1 cellular context compared by ENCODE assay signal in the genomic region with DNA sequence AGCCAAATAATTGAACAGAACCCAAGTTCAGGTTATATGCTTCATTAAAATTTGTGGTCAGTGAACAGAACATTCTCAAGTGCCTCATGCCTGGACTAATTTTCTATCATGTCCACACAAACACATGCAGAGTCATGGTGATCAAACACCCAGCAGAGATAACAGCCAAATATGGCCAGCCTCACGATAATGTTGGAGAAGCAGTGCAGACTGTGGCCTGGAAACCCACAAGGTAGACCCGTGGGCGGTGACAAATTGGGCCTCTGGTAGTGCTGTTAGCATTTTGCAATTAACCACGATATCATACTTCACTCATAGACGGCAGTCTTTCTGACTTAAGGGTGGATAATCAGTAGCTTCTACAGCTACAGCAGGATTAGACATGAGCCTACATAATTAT.
TF ChIP-seq lines count a peak whose summit lies in the region.

No MANE protein-coding gene starts in this region.

TF ChIP-seq in K562, 482 proteins besides CTCF, POLR2A, EP300 and RAD21 (continued from another document and continues in another):
- TF ChIP-seq, protein P1, sequence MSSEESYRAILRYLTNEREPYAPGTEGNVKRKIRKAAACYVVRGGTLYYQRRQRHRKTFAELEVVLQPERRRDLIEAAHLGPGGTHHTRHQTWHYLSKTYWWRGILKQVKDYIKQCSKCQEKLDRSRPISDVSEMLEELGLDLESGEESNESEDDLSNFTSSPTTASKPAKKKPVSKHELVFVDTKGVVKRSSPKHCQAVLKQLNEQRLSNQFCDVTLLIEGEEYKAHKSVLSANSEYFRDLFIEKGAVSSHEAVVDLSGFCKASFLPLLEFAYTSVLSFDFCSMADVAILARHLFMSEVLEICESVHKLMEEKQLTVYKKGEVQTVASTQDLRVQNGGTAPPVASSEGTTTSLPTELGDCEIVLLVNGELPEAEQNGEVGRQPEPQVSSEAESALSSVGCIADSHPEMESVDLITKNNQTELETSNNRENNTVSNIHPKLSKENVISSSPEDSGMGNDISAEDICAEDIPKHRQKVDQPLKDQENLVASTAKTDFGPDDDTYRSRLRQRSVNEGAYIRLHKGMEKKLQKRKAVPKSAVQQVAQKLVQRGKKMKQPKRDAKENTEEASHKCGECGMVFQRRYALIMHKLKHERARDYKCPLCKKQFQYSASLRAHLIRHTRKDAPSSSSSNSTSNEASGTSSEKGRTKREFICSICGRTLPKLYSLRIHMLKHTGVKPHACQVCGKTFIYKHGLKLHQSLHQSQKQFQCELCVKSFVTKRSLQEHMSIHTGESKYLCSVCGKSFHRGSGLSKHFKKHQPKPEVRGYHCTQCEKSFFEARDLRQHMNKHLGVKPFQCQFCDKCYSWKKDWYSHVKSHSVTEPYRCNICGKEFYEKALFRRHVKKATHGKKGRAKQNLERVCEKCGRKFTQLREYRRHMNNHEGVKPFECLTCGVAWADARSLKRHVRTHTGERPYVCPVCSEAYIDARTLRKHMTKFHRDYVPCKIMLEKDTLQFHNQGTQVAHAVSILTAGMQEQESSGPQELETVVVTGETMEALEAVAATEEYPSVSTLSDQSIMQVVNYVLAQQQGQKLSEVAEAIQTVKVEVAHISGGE (CRISPR knock-in tag; IDR thresholded peaks at IDR 0.05): peak in 1 of 3 experiments; percentile 31; a peak in 1 of 6 replicates
- TF ChIP-seq, protein P2, sequence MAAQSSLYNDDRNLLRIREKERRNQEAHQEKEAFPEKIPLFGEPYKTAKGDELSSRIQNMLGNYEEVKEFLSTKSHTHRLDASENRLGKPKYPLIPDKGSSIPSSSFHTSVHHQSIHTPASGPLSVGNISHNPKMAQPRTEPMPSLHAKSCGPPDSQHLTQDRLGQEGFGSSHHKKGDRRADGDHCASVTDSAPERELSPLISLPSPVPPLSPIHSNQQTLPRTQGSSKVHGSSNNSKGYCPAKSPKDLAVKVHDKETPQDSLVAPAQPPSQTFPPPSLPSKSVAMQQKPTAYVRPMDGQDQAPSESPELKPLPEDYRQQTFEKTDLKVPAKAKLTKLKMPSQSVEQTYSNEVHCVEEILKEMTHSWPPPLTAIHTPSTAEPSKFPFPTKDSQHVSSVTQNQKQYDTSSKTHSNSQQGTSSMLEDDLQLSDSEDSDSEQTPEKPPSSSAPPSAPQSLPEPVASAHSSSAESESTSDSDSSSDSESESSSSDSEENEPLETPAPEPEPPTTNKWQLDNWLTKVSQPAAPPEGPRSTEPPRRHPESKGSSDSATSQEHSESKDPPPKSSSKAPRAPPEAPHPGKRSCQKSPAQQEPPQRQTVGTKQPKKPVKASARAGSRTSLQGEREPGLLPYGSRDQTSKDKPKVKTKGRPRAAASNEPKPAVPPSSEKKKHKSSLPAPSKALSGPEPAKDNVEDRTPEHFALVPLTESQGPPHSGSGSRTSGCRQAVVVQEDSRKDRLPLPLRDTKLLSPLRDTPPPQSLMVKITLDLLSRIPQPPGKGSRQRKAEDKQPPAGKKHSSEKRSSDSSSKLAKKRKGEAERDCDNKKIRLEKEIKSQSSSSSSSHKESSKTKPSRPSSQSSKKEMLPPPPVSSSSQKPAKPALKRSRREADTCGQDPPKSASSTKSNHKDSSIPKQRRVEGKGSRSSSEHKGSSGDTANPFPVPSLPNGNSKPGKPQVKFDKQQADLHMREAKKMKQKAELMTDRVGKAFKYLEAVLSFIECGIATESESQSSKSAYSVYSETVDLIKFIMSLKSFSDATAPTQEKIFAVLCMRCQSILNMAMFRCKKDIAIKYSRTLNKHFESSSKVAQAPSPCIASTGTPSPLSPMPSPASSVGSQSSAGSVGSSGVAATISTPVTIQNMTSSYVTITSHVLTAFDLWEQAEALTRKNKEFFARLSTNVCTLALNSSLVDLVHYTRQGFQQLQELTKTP (IDR thresholded peaks at IDR 0.05; ENCODE audit: low read depth in 1 of 2, partially characterized antibody in 2 of 2): peak in 1 of 2 experiments; percentile 41
- TF ChIP-seq ZKSCAN8 (CRISPR knock-in tag; IDR thresholded peaks at IDR 0.05): peak; percentile 64; the same call in 1 of the 2 replicates
- TF ChIP-seq, protein P3, sequence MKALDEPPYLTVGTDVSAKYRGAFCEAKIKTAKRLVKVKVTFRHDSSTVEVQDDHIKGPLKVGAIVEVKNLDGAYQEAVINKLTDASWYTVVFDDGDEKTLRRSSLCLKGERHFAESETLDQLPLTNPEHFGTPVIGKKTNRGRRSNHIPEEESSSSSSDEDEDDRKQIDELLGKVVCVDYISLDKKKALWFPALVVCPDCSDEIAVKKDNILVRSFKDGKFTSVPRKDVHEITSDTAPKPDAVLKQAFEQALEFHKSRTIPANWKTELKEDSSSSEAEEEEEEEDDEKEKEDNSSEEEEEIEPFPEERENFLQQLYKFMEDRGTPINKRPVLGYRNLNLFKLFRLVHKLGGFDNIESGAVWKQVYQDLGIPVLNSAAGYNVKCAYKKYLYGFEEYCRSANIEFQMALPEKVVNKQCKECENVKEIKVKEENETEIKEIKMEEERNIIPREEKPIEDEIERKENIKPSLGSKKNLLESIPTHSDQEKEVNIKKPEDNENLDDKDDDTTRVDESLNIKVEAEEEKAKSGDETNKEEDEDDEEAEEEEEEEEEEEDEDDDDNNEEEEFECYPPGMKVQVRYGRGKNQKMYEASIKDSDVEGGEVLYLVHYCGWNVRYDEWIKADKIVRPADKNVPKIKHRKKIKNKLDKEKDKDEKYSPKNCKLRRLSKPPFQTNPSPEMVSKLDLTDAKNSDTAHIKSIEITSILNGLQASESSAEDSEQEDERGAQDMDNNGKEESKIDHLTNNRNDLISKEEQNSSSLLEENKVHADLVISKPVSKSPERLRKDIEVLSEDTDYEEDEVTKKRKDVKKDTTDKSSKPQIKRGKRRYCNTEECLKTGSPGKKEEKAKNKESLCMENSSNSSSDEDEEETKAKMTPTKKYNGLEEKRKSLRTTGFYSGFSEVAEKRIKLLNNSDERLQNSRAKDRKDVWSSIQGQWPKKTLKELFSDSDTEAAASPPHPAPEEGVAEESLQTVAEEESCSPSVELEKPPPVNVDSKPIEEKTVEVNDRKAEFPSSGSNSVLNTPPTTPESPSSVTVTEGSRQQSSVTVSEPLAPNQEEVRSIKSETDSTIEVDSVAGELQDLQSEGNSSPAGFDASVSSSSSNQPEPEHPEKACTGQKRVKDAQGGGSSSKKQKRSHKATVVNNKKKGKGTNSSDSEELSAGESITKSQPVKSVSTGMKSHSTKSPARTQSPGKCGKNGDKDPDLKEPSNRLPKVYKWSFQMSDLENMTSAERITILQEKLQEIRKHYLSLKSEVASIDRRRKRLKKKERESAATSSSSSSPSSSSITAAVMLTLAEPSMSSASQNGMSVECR (CRISPR knock-in tag; IDR thresholded peaks at IDR 0.05): no peak
- peak; percentile 69 for TF ChIP-seq GATA2 (CRISPR knock-in tag; IDR thresholded peaks at IDR 0.05)
- TF ChIP-seq L3MBTL2 (IDR thresholded peaks at IDR 0.05): peak; percentile 81
- TF ChIP-seq, protein P4, sequence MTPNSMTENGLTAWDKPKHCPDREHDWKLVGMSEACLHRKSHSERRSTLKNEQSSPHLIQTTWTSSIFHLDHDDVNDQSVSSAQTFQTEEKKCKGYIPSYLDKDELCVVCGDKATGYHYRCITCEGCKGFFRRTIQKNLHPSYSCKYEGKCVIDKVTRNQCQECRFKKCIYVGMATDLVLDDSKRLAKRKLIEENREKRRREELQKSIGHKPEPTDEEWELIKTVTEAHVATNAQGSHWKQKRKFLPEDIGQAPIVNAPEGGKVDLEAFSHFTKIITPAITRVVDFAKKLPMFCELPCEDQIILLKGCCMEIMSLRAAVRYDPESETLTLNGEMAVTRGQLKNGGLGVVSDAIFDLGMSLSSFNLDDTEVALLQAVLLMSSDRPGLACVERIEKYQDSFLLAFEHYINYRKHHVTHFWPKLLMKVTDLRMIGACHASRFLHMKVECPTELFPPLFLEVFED (CRISPR knock-in tag; conservative IDR thresholded peaks at IDR 0.05): no peak
- no peak for TF ChIP-seq ZNF778 (CRISPR knock-in tag; IDR thresholded peaks at IDR 0.05)
- TF ChIP-seq CBFB (CRISPR knock-in tag; IDR thresholded peaks at IDR 0.05): 0 out of 2 replicates have a peak, but pooled peaks have one; percentile 36
- no peak for TF ChIP-seq CHD2 (IDR thresholded peaks at IDR 0.05; ENCODE audit: low read depth, low read length)
- TF ChIP-seq, protein P5, sequence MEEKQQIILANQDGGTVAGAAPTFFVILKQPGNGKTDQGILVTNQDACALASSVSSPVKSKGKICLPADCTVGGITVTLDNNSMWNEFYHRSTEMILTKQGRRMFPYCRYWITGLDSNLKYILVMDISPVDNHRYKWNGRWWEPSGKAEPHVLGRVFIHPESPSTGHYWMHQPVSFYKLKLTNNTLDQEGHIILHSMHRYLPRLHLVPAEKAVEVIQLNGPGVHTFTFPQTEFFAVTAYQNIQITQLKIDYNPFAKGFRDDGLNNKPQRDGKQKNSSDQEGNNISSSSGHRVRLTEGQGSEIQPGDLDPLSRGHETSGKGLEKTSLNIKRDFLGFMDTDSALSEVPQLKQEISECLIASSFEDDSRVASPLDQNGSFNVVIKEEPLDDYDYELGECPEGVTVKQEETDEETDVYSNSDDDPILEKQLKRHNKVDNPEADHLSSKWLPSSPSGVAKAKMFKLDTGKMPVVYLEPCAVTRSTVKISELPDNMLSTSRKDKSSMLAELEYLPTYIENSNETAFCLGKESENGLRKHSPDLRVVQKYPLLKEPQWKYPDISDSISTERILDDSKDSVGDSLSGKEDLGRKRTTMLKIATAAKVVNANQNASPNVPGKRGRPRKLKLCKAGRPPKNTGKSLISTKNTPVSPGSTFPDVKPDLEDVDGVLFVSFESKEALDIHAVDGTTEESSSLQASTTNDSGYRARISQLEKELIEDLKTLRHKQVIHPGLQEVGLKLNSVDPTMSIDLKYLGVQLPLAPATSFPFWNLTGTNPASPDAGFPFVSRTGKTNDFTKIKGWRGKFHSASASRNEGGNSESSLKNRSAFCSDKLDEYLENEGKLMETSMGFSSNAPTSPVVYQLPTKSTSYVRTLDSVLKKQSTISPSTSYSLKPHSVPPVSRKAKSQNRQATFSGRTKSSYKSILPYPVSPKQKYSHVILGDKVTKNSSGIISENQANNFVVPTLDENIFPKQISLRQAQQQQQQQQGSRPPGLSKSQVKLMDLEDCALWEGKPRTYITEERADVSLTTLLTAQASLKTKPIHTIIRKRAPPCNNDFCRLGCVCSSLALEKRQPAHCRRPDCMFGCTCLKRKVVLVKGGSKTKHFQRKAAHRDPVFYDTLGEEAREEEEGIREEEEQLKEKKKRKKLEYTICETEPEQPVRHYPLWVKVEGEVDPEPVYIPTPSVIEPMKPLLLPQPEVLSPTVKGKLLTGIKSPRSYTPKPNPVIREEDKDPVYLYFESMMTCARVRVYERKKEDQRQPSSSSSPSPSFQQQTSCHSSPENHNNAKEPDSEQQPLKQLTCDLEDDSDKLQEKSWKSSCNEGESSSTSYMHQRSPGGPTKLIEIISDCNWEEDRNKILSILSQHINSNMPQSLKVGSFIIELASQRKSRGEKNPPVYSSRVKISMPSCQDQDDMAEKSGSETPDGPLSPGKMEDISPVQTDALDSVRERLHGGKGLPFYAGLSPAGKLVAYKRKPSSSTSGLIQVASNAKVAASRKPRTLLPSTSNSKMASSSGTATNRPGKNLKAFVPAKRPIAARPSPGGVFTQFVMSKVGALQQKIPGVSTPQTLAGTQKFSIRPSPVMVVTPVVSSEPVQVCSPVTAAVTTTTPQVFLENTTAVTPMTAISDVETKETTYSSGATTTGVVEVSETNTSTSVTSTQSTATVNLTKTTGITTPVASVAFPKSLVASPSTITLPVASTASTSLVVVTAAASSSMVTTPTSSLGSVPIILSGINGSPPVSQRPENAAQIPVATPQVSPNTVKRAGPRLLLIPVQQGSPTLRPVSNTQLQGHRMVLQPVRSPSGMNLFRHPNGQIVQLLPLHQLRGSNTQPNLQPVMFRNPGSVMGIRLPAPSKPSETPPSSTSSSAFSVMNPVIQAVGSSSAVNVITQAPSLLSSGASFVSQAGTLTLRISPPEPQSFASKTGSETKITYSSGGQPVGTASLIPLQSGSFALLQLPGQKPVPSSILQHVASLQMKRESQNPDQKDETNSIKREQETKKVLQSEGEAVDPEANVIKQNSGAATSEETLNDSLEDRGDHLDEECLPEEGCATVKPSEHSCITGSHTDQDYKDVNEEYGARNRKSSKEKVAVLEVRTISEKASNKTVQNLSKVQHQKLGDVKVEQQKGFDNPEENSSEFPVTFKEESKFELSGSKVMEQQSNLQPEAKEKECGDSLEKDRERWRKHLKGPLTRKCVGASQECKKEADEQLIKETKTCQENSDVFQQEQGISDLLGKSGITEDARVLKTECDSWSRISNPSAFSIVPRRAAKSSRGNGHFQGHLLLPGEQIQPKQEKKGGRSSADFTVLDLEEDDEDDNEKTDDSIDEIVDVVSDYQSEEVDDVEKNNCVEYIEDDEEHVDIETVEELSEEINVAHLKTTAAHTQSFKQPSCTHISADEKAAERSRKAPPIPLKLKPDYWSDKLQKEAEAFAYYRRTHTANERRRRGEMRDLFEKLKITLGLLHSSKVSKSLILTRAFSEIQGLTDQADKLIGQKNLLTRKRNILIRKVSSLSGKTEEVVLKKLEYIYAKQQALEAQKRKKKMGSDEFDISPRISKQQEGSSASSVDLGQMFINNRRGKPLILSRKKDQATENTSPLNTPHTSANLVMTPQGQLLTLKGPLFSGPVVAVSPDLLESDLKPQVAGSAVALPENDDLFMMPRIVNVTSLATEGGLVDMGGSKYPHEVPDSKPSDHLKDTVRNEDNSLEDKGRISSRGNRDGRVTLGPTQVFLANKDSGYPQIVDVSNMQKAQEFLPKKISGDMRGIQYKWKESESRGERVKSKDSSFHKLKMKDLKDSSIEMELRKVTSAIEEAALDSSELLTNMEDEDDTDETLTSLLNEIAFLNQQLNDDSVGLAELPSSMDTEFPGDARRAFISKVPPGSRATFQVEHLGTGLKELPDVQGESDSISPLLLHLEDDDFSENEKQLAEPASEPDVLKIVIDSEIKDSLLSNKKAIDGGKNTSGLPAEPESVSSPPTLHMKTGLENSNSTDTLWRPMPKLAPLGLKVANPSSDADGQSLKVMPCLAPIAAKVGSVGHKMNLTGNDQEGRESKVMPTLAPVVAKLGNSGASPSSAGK (IDR thresholded peaks at IDR 0.05): peak; percentile 67
- TF ChIP-seq DNMT1 (IDR thresholded peaks at IDR 0.05): no peak
- peak; percentile 30; the same call in 1 of the 2 replicates for TF ChIP-seq TARDBP (IDR thresholded peaks at IDR 0.05)
- peak; percentile 66 for TF ChIP-seq ATF7 (IDR thresholded peaks at IDR 0.05)
- TF ChIP-seq, protein P6, sequence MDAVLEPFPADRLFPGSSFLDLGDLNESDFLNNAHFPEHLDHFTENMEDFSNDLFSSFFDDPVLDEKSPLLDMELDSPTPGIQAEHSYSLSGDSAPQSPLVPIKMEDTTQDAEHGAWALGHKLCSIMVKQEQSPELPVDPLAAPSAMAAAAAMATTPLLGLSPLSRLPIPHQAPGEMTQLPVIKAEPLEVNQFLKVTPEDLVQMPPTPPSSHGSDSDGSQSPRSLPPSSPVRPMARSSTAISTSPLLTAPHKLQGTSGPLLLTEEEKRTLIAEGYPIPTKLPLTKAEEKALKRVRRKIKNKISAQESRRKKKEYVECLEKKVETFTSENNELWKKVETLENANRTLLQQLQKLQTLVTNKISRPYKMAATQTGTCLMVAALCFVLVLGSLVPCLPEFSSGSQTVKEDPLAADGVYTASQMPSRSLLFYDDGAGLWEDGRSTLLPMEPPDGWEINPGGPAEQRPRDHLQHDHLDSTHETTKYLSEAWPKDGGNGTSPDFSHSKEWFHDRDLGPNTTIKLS (IDR thresholded peaks at IDR 0.05; ENCODE audit: borderline replicate concordance, low read depth): peak; percentile 26; the same call in 1 of the 2 replicates
- TF ChIP-seq ESRRA (IDR thresholded peaks at IDR 0.05; ENCODE audit: borderline replicate concordance, low read depth): peak; percentile 87; the same call in 1 of the 2 replicates
- TF ChIP-seq ZNF316 (IDR thresholded peaks at IDR 0.05): peak; percentile 86
- peak; percentile 74 for TF ChIP-seq CREM (IDR thresholded peaks at IDR 0.05; ENCODE audit: low read depth)
- no peak for TF ChIP-seq STAT5B (CRISPR knock-in tag; IDR thresholded peaks at IDR 0.05)
- peak; percentile 51 for TF ChIP-seq MYC (IDR thresholded peaks at IDR 0.05; ENCODE audit: low read depth, low read length)
- TF ChIP-seq MYC (CRISPR knock-in tag; IDR thresholded peaks at IDR 0.05; ENCODE audit: borderline replicate concordance, low read depth): no peak
- no peak for TF ChIP-seq PRPF4 (IDR thresholded peaks at IDR 0.05; ENCODE audit: insufficient read depth, low read depth, low read length, poor library complexity, severe bottlenecking)
